ENCODE assay signal across 19 cellular contexts in the genomic region with DNA sequence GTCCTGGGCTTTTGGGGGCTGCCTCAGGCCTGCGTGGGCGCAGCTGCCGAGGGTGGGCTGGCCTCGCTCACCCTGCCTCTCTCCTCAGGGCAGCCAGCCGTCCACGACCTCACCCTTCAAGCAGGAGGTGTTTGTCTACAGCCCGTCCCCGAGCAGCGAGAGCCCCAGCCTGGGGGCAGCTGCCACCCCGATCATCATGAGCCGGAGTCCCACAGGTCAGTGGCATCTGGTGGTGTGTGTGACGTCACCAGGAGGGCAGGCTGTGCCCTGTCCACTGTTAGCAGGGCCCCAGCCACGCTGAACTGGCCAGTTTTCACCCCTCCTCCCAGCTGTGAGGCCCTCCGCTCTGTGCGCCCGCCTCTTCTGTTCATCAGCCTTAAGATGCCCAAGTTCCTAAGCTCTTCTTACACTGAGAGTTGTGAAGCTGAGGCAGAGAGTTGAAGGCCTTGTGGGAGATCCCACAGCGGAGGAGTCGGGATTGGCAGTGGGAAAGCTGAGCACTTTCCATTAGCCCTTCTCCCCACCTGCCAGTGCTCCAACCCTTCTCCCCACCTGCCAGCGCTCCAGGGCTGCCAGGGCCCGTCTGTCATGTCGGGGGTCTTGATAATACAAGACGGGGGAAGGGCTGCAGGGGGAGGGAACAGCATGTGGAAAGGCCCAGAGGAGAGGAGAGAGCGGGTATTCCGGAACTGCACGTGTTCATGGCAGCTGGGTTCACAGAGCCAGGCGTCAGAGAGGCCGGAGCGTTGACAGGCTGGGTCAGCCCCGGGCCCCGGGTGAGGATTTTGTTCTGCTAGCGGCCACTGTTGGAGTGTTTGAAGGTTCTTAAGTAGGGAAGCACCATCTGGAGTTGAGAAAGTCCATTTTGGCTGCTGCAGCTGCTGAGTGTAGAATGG. TPM values are rescaled to one million over a fixed set of nuclear protein-coding genes. Genes with fewer than 3 reads are reported as not detected.
DNase-seq lines count a peak whose midpoint lies in the region; ATAC-seq and TF ChIP-seq lines count a peak whose summit lies in the region.
"Had no signal": no experiment of that assay in that cellular context is flagged by ENCODE, and none has a peak within 500 bp of the region (broad histone marks: within the 10 kb centered on the region; RNA-seq: fewer than 3 reads in every experiment).

No MANE protein-coding gene starts in this region.

- no peaks in the 10 kb centered on the region for H3K9me3 ChIP-seq in H9 (ENCODE audit: control insufficient read depth, low read depth, low read length)
- H3K9me3 ChIP-seq in neuronal stem cell (replicated peaks in 1 of 2; ENCODE audit: control insufficient read depth in 2 of 2, insufficient read depth in 1 of 2, low read depth in 1 of 2, low read length in 2 of 2) = peaks cover 3 to 4% of the 10 kb centered on the region in 2 donors
- H3K9me3 ChIP-seq: vagina had no signal

- H4K91ac ChIP-seq in H9 (ENCODE audit: insufficient read length, low read depth, low read length) = no peak overlapping the region
- no peak overlapping the region for H4K91ac ChIP-seq in neuronal stem cell (ENCODE audit: low read depth, low read length, poor library complexity)

- no peaks in the 10 kb centered on the region for H3K27me3 Mint-ChIP-seq in H9 (ENCODE audit: low read depth)
- H3K27me3 Mint-ChIP-seq: activated naive CD8-positive, alpha-beta T cell treated with anti-CD3 and anti-CD28 coated beads, Interleukin-2, amount 50 U/mL, for 24 hours; CD4-positive, CD25-positive, alpha-beta regulatory T cell had no signal

- H2AK5ac ChIP-seq in H9 (ENCODE audit: insufficient read length, low read length) (no peak overlapping the region), neuronal stem cell (ENCODE audit: low read depth, low read length) (peak overlapping the region; percentile 40)

- peaks cover 27 to 50% (median 43%) of the 10 kb centered on the region in 3 experiments for H3K36me3 Mint-ChIP-seq in H9 (ENCODE audit: insufficient read depth in 1 of 3, low read depth in 3 of 3)

- no peak overlapping the region for H2BK12ac ChIP-seq in H9 (ENCODE audit: insufficient read length, low read depth, low read length)
- peak overlapping the region; percentile 84 for H2BK12ac ChIP-seq in neuronal stem cell (ENCODE audit: low read length)

- H3K4me3 ChIP-seq in fibroblast of pulmonary artery (replicated peaks; ENCODE audit: low read depth, low read length) = no peak overlapping the region
- no peak overlapping the region for H3K4me3 ChIP-seq in neuronal stem cell (ENCODE audit: low read length in 2 of 2)
- H3K4me3 ChIP-seq: vagina had no signal

- H4K5ac ChIP-seq in H9 (ENCODE audit: insufficient read length, low read depth, low read length) = no peak overlapping the region

- H3K27me3 ChIP-seq in H9 (ENCODE audit: insufficient read depth, low read length) (no peaks in the 10 kb centered on the region), neuronal stem cell (ENCODE audit: control insufficient read depth in 3 of 3, insufficient read depth in 3 of 3, low read depth in 1 of 3, low read length in 3 of 3) (no peaks in the 10 kb centered on the region)
- H3K27me3 ChIP-seq: vagina had no signal

- H4K8ac ChIP-seq in H9 (replicated peaks; ENCODE audit: insufficient read length, low read depth, low read length) = no peak overlapping the region
- peak overlapping the region; percentile 43 for H4K8ac ChIP-seq in neuronal stem cell (ENCODE audit: low read depth, low read length)

- no peak overlapping the region for H3K14ac ChIP-seq in H9 (ENCODE audit: insufficient read depth, low read length)
- H3K14ac ChIP-seq in neuronal stem cell (ENCODE audit: low read length) = peak overlapping the region; percentile 94

- no peak overlapping the region for H3K18ac ChIP-seq in H9 (ENCODE audit: insufficient read length, low read depth, low read length)
- peak overlapping the region; percentile 81 for H3K18ac ChIP-seq in neuronal stem cell (ENCODE audit: low read length)

- H2BK5ac ChIP-seq in H9 (ENCODE audit: insufficient read length, low read length) (no peak overlapping the region), neuronal stem cell (ENCODE audit: low read length) (no peak overlapping the region)

- peaks cover 13 to 17% of the 10 kb centered on the region in 2 experiments for H3K9me3 Mint-ChIP-seq in H9

- H3K4ac ChIP-seq in H9 (ENCODE audit: low read depth, low read length) = no peak overlapping the region
- H3K4ac ChIP-seq in neuronal stem cell (ENCODE audit: low read length) = no peak overlapping the region

- no peak overlapping the region for H3K23ac ChIP-seq in H9 (ENCODE audit: insufficient read length, low read depth, low read length)
- H3K23ac ChIP-seq in neuronal stem cell (ENCODE audit: low read depth, low read length, poor library complexity) = peak overlapping the region; percentile 80

- DNase-seq in H9 = peak; percentile 27
- DNase-seq in NCI-H524 (lab: John Stamatoyannopoulos, UW) = peak; percentile 95 to 96
- peak; percentile 46 for DNase-seq in fibroblast of pulmonary artery (ENCODE audit: low read depth)
- DNase-seq in neuronal stem cell (ENCODE audit: low spot score) = no peak
- no peak for DNase-seq in NCI-H2029 (lab: John Stamatoyannopoulos, UW)
- no peak for DNase-seq in HT-29 (ENCODE audit: low spot score)
- DNase-seq: activated CD4-positive, alpha-beta T cell treated with anti-CD3 and anti-CD28 coated beads for 4 hours; activated naive CD8-positive, alpha-beta T cell treated with anti-CD3 and anti-CD28 coated beads, Interleukin-2, amount 50 U/mL, for 24 hours; CD4-positive, CD25-positive, alpha-beta regulatory T cell; cortex of kidney; DMS153; KBM-7; left cardiac atrium; NCI-H1436 treated with DMSO at 0.1 percent for 48 hours; NCI-H748 treated with DMSO at 0.1 percent for 48 hours had no signal

- WGBS in H9 (ENCODE audit: extremely low coverage, insufficient read length, low lambda C conversion rate) = no CpG with 5 or more reads among the region's 31 CpGs
- no CpG with 5 or more reads among the region's 31 CpGs for WGBS in neuronal stem cell (ENCODE audit: extremely low coverage in 2 of 2, insufficient read length in 2 of 2, insufficient replicate concordance in 1 of 2), 2 donors

- no peaks in the 10 kb centered on the region for H4K20me1 ChIP-seq in H9 (ENCODE audit: control insufficient read depth, insufficient read depth, insufficient read length)

- H3T11ph ChIP-seq in H9 (ENCODE audit: low read length) = no peak overlapping the region

- H3K36me3 ChIP-seq in neuronal stem cell (replicated peaks in 1 of 2; ENCODE audit: control insufficient read depth in 2 of 2, insufficient read depth in 2 of 2, low read length in 2 of 2) = no peaks in the 10 kb centered on the region
- H3K36me3 ChIP-seq: vagina had no signal

- H3K79me1 ChIP-seq in H9 (ENCODE audit: insufficient read depth, low read depth, low read length, poor library complexity, severe bottlenecking) = no peaks in the 10 kb centered on the region
- H3K79me1 ChIP-seq in neuronal stem cell (ENCODE audit: low read depth, low read length) = peaks cover 4% of the 10 kb centered on the region

- H3K56ac ChIP-seq in H9 (ENCODE audit: insufficient read length, low read depth, low read length) = no peak overlapping the region

- no peaks in the 10 kb centered on the region for H3K79me2 ChIP-seq in H9 (ENCODE audit: insufficient read depth, low read length)

- no peak overlapping the region for H3K27ac Mint-ChIP-seq in H9
- H3K27ac Mint-ChIP-seq: activated naive CD8-positive, alpha-beta T cell treated with anti-CD3 and anti-CD28 coated beads, Interleukin-2, amount 50 U/mL, for 24 hours; CD4-positive, CD25-positive, alpha-beta regulatory T cell; mesothelial cell of epicardium; nephron had no signal

- H3K27ac ChIP-seq in H9 (ENCODE audit: insufficient read length, low read depth, low read length) = no peak overlapping the region
- no peak overlapping the region for H3K27ac ChIP-seq in neuronal stem cell (replicated peaks; ENCODE audit: low read length)
- H3K27ac ChIP-seq: vagina had no signal

- H3K4me2 ChIP-seq in H9 (ENCODE audit: insufficient read depth, insufficient read length, low read length) (no peak overlapping the region), neuronal stem cell (ENCODE audit: insufficient read depth, low read length, poor library complexity, severe bottlenecking) (no peak overlapping the region)

- no peak overlapping the region for H3K4me3 Mint-ChIP-seq in H9
- H3K4me3 Mint-ChIP-seq: activated naive CD8-positive, alpha-beta T cell treated with anti-CD3 and anti-CD28 coated beads, Interleukin-2, amount 50 U/mL, for 24 hours; CD4-positive, CD25-positive, alpha-beta regulatory T cell; mesothelial cell of epicardium; nephron had no signal

- H3K4me1 Mint-ChIP-seq in H9 = no peaks in the 10 kb centered on the region
- H3K4me1 Mint-ChIP-seq: activated naive CD8-positive, alpha-beta T cell treated with anti-CD3 and anti-CD28 coated beads, Interleukin-2, amount 50 U/mL, for 24 hours; CD4-positive, CD25-positive, alpha-beta regulatory T cell; nephron had no signal

- no peak overlapping the region for H2BK20ac ChIP-seq in H9 (ENCODE audit: low read depth, low read length, poor library complexity, severe bottlenecking)

- H3K4me1 ChIP-seq in H9 (ENCODE audit: insufficient read depth, low read length) (no peaks in the 10 kb centered on the region), neuronal stem cell (ENCODE audit: control insufficient read depth in 2 of 2, insufficient read depth in 1 of 2, low read depth in 1 of 2, low read length in 2 of 2) (peaks cover 0 to 9% of the 10 kb centered on the region in 2 donors)
- H3K4me1 ChIP-seq: vagina had no signal

- H2BK120ac ChIP-seq in H9 (ENCODE audit: low read depth, low read length, poor library complexity, severe bottlenecking) = no peak overlapping the region
- no peak overlapping the region for H2BK120ac ChIP-seq in neuronal stem cell (ENCODE audit: low read depth, low read length)

- no peak overlapping the region for H2BK15ac ChIP-seq in H9 (ENCODE audit: low read depth, low read length)
- peak overlapping the region; percentile 95 for H2BK15ac ChIP-seq in neuronal stem cell (ENCODE audit: low read length)

- no peak overlapping the region for H3K9ac ChIP-seq in H9 (ENCODE audit: extremely low read depth, insufficient read length, low read length)
- H3K9ac ChIP-seq in neuronal stem cell (ENCODE audit: low read depth, low read length, poor library complexity) = no peak overlapping the region

- TF ChIP-seq CTCF in H9 (conservative IDR thresholded peaks at IDR 0.05) = no peak
- no peak for TF ChIP-seq CTCF in fibroblast of pulmonary artery (IDR thresholded peaks at IDR 0.05; ENCODE audit: low read length, missing control alignments)

- H2AFZ ChIP-seq in H9 (ENCODE audit: low read length) = no peak overlapping the region
- no peak overlapping the region for H2AFZ ChIP-seq in neuronal stem cell (ENCODE audit: low read length)

- no peak for ATAC-seq in HG02610 (IDR thresholded peaks at IDR 0.05; ENCODE audit: unreplicated experiment)
- ATAC-seq: activated naive CD8-positive, alpha-beta T cell treated with anti-CD3 and anti-CD28 coated beads, Interleukin-2, amount 50 U/mL, for 24 hours had no signal

- H3K23me2 ChIP-seq in H9 (ENCODE audit: insufficient read length, low read depth, low read length, poor library complexity, severe bottlenecking) = no peaks in the 10 kb centered on the region

RNA-seq across cellular contexts. Expression of gene OR1D5, which starts 36.3 kb away (rescaled TPM):
- not detected in 2 replicates for total RNA-seq in H9 (2021)
- not detected for polyA plus RNA-seq in neuronal stem cell (2013, experiment 1 of 2)
- polyA plus RNA-seq in neuronal stem cell (2013, experiment 2 of 2) = not detected
- total RNA-seq in HT-29 (2014; rRNA removed; shearing (Covaris generic)) = not detected in 2 replicates
- total RNA-seq: CD4-positive, CD25-positive, alpha-beta regulatory T cell; left cardiac atrium; mesothelial cell of epicardium; vagina had no signal
- polyA plus RNA-seq: CD4-positive, CD25-positive, alpha-beta regulatory T cell had no signal

Comparison
In these comparisons a context has a peak if more than half of its experiments do, and no peak if none do; other contexts are left out.
1. DNase-seq: peak in H9 (single experiment), NCI-H524 (2 of 2) and fibroblast of pulmonary artery (single experiment); none in neuronal stem cell (single experiment), NCI-H2029 (single experiment) and HT-29 (single experiment).